Comparison of ENCODE assay signal across 12 cellular contexts in the genomic region with DNA sequence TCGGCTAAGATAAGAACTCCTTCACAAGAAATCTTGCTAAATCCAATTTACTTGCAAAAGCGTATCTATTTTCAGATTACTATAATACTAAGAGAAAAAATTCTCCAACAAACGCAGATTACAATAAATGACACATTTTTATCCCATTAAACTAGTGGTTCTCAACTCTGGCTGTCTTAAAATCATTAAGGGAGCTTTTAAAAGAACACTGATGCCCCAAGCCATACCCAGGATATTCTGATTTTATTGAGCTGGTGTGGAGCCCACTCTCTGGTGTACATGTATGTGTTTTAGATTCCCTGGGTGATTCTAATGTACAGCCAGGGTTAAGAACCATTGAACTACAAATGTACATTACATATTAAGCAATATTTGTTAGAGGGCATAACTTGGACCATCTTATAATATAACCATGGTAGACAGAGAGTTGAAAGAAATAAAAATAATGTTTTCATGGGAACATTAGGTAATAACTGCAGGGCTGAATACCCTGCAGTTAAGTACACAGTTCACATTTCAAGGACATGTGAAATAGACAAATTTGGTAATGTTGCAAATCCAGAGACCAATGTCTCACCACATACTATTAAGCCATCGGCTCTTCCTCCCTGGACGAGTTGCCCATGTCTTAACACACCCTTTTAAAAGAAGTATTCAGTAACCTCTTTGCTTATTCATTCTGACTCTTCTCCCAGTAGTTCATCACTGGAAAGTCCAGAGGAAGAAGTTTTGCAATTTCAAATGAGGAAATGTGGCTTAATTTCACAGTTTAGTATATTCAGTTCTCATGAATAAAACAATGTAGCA. TPM values are rescaled to one million over a fixed set of nuclear protein-coding genes. Genes with fewer than 3 reads are reported as not detected.
DNase-seq lines count a peak whose midpoint lies in the region; ATAC-seq and TF ChIP-seq lines count a peak whose summit lies in the region.
"Had no signal": no experiment of that assay in that cellular context is flagged by ENCODE, and none has a peak within 500 bp of the region (broad histone marks: within the 10 kb centered on the region; RNA-seq: fewer than 3 reads in every experiment).

No MANE protein-coding gene starts in this region.

- peak; percentile 51 for ATAC-seq in Right ventricle myocardium superior (ENCODE audit: poor library complexity)
- no peak for ATAC-seq in GM19395 (IDR thresholded peaks at IDR 0.05; ENCODE audit: unreplicated experiment)

- in situ Hi-C loops in astrocyte of the spinal cord (cut with HindIII; ENCODE audit: low sequenced_read_pairs) = no loop called here

- no peaks in the 10 kb centered on the region for H3K9me3 ChIP-seq in right atrium auricular region

- intact Hi-C loops in Right ventricle myocardium superior (cut with DNase I) = loop anchor here (10.0 kb wide), 1 partner anchor 125 kb away; the partner anchor contains the start of gene PTPN12

- no peak for TF ChIP-seq CTCF in right atrium auricular region (IDR thresholded peaks at IDR 0.05)
- TF ChIP-seq CTCF in astrocyte of the spinal cord (IDR thresholded peaks at IDR 0.05; ENCODE audit: low read depth, low read length) = no peak

- H3K27ac ChIP-seq in right atrium auricular region = no peak overlapping the region

- no peaks in the 10 kb centered on the region for H3K27me3 ChIP-seq in right atrium auricular region

- no peak for DNase-seq in Right ventricle myocardium superior
- DNase-seq in right atrium auricular region (ENCODE audit: low spot score) = no peak
- DNase-seq in astrocyte of the spinal cord (ENCODE audit: low read depth, low spot score) = peak; percentile 72
- DNase-seq in kidney tubule cell (ENCODE audit: low spot score) = peak; percentile 88
- DNase-seq in T-helper 9 cell = no peak
- no peak for DNase-seq in DMS79 (lab: John Stamatoyannopoulos, UW)
- no peak for DNase-seq in activated gamma-delta T cell (lab: John Stamatoyannopoulos, UW)
- DNase-seq: 8988T; activated naive CD4-positive, alpha-beta T cell treated with Interleukin-2 at 50 U/mL for 16 hours; head of caudate nucleus; NCI-H1436 treated with DMSO at 0.1 percent for 48 hours had no signal

- H3K4me3 ChIP-seq in right atrium auricular region (no peak overlapping the region), astrocyte of the spinal cord (ENCODE audit: low read depth, low read length) (no peak overlapping the region)

- H3K4me1 ChIP-seq in right atrium auricular region = peaks cover 0 to 4% of the 10 kb centered on the region in 2 donors

- H3K36me3 ChIP-seq in right atrium auricular region = no peaks in the 10 kb centered on the region

RNA-seq across cellular contexts. Expression of gene GSAP, which starts 6.2 kb away (rescaled TPM):
- total RNA-seq in Right ventricle myocardium superior = 8.0 TPM
- 10 to 100 TPM in 1 of 2 donors, 1 to 10 TPM in 1; 6.4 to 13.5 TPM for total RNA-seq in right atrium auricular region

Comparison
In these comparisons a context has a peak if more than half of its experiments do, and no peak if none do; other contexts are left out.
1. DNase-seq: peak in astrocyte of the spinal cord (single experiment) and kidney tubule cell (single experiment); none in Right ventricle myocardium superior (single experiment), right atrium auricular region (single experiment), T-helper 9 cell (single experiment), DMS79 (single experiment) and activated gamma-delta T cell (single experiment).